ENCODE assay signal across 19 cellular contexts in genomic region chr13:90185734-90186133, GRCh38.
DNase-seq lines count a peak whose midpoint lies in the region; ATAC-seq, FAIRE-seq and TF ChIP-seq lines count a peak whose summit lies in the region.
"Had no signal": no experiment of that assay in that cellular context is flagged by ENCODE, and none has a peak within 500 bp of the region (broad histone marks: within the 10 kb centered on the region; RNA-seq: fewer than 3 reads in every experiment).

No MANE protein-coding gene starts in this region.

- no peak overlapping the region for H3K27ac Mint-ChIP-seq in osteocyte (ENCODE audit: unreplicated experiment)
- H3K27ac Mint-ChIP-seq: CD4-positive, alpha-beta T cell; H9 had no signal

- FAIRE-seq in bronchial epithelial cell (lab: Jason Lieb, UNC) = no peak
- FAIRE-seq: A549, D721Med, GM12892, GM18507, H1 had no signal

- CTCF ChIA-PET in mammary epithelial cell (lab: Charles Lee; ENCODE audit: low non-redundant PET) = no interaction called here

- dilution Hi-C loops in mammary epithelial cell (cut with HindIII; ENCODE audit: low sequenced_read_pairs) = no loop called here

- no peaks in the 10 kb centered on the region for H3K36me3 ChIP-seq in mammary epithelial cell (ENCODE audit: insufficient read depth, low read length)
- H3K36me3 ChIP-seq in breast epithelium = no peaks in the 10 kb centered on the region
- no peaks in the 10 kb centered on the region for H3K36me3 ChIP-seq in bronchial epithelial cell (ENCODE audit: control insufficient read depth, insufficient read depth, low read length)

- H3K4me1 Mint-ChIP-seq in osteocyte (ENCODE audit: unreplicated experiment) = peaks cover 4% of the 10 kb centered on the region
- H3K4me1 Mint-ChIP-seq: H9 had no signal

- H3K9ac ChIP-seq in mammary epithelial cell (ENCODE audit: insufficient read depth, low read length) = no peak overlapping the region

- H3K4me3 ChIP-seq in mammary epithelial cell (replicated peaks in 1 of 3; ENCODE audit: insufficient read depth in 1 of 3, low read depth in 2 of 3, low read length in 3 of 3) (no peak overlapping the region), breast epithelium (no peak overlapping the region), bronchial epithelial cell (ENCODE audit: low read depth, low read length) (no peak overlapping the region)
- H3K4me3 ChIP-seq: A549 had no signal

- ATAC-seq in HG03439 (IDR thresholded peaks at IDR 0.05; ENCODE audit: unreplicated experiment) = no peak
- ATAC-seq: A549 had no signal

- no peaks in the 10 kb centered on the region for H3K27me3 ChIP-seq in mammary epithelial cell (ENCODE audit: insufficient read depth, low read length)
- H3K27me3 ChIP-seq in breast epithelium = no peaks in the 10 kb centered on the region
- no peaks in the 10 kb centered on the region for H3K27me3 ChIP-seq in bronchial epithelial cell (ENCODE audit: control insufficient read depth, insufficient read depth, low read length)

- intact Hi-C loops in mammary epithelial cell (cut with micrococcal nuclease) (no loop called here), breast epithelium (cut with DNase I; ENCODE audit: low total_unique reads) (loop anchor here (5.0 kb wide), 1 partner anchor 153 kb away; no protein-coding TSS in a partner anchor)

- H3K79me2 ChIP-seq in mammary epithelial cell (ENCODE audit: insufficient read depth, low read length) = no peaks in the 10 kb centered on the region

- TF ChIP-seq POLR2A in breast epithelium (IDR thresholded peaks at IDR 0.05) = no peak

- peak; percentile 4 for DNase-seq in mammary epithelial cell
- DNase-seq in breast epithelium (ENCODE audit: low spot score in 2 of 2) = no peak
- DNase-seq in bronchial epithelial cell (ENCODE audit: low read depth) = peak; percentile 59
- no peak for DNase-seq in osteocyte (ENCODE audit: extremely low spot score, unreplicated experiment)
- no peak for DNase-seq in occipital lobe (lab: John Stamatoyannopoulos, UW)
- DNase-seq in midbrain (lab: John Stamatoyannopoulos, UW) = no peak
- DNase-seq: AML-193; Caco-2; CD4-positive, alpha-beta T cell; GDM1; H9 had no signal

- H3K4me2 ChIP-seq in mammary epithelial cell (ENCODE audit: insufficient read depth, low read depth, low read length) = no peak overlapping the region
- H3K4me2 ChIP-seq: A549 had no signal

- H3K36me3 Mint-ChIP-seq in osteocyte (ENCODE audit: unreplicated experiment) = no peaks in the 10 kb centered on the region

- no TSS peak for BruUV-seq in mammary epithelial cell (replicated peaks; lab: Mats Ljungman, UMichigan)

- no peaks in the 10 kb centered on the region for H4K20me1 ChIP-seq in mammary epithelial cell (ENCODE audit: insufficient read depth, low read length)

- no peak for TF ChIP-seq CTCF in mammary epithelial cell (conservative IDR thresholded peaks at IDR 0.05 in 1 of 2, IDR thresholded peaks at IDR 0.05 in 1 of 2; ENCODE audit: extremely low read depth in 1 of 2, insufficient read depth in 1 of 2, low read depth in 1 of 2, low read length in 2 of 2)
- TF ChIP-seq CTCF in breast epithelium (IDR thresholded peaks at IDR 0.05) = no peak
- no peak for TF ChIP-seq CTCF in bronchial epithelial cell (IDR thresholded peaks at IDR 0.05; ENCODE audit: insufficient read depth, low read length, severe bottlenecking)
- TF ChIP-seq CTCF in osteocyte (IDR thresholded peaks at IDR 0.05) = peak; percentile 10

- H3K9me3 ChIP-seq in mammary epithelial cell (replicated peaks; ENCODE audit: insufficient read depth, low read length) (no peaks in the 10 kb centered on the region), breast epithelium (no peaks in the 10 kb centered on the region)
- H3K9me3 ChIP-seq: A549, Caco-2 had no signal

- H3K4me1 ChIP-seq in mammary epithelial cell (ENCODE audit: insufficient read depth, low read length) = no peaks in the 10 kb centered on the region
- no peaks in the 10 kb centered on the region for H3K4me1 ChIP-seq in breast epithelium
- H3K4me1 ChIP-seq: A549 had no signal

- in situ Hi-C loops in mammary epithelial cell (cut with MboI; ENCODE audit: low sequenced_read_pairs in 2 of 2) = no loop called here

- H3K27ac ChIP-seq in mammary epithelial cell (ENCODE audit: insufficient read depth, low read depth, low read length) = no peak overlapping the region
- no peak overlapping the region for H3K27ac ChIP-seq in breast epithelium
- H3K27ac ChIP-seq: 22Rv1, A549, C4-2B had no signal

- H3K9me3 Mint-ChIP-seq in osteocyte (ENCODE audit: unreplicated experiment) = no peaks in the 10 kb centered on the region
- H3K9me3 Mint-ChIP-seq: H9 had no signal

- no peak overlapping the region for H2AFZ ChIP-seq in mammary epithelial cell (ENCODE audit: low read depth, low read length)

- H3K4me3 Mint-ChIP-seq in osteocyte (ENCODE audit: unreplicated experiment) = no peak overlapping the region
- H3K4me3 Mint-ChIP-seq: CD4-positive, alpha-beta T cell; H9 had no signal

- H3K27me3 Mint-ChIP-seq in osteocyte (ENCODE audit: unreplicated experiment) = no peaks in the 10 kb centered on the region
- H3K27me3 Mint-ChIP-seq: CD4-positive, alpha-beta T cell had no signal

Comparison
In these comparisons a context has a peak if more than half of its experiments do, and no peak if none do; other contexts are left out.
1. DNase-seq: peak in mammary epithelial cell (single experiment) and bronchial epithelial cell (single experiment); none in breast epithelium (0 of 2), osteocyte (single experiment), occipital lobe (single experiment) and midbrain (single experiment).